In genomic region chr18:11750171-11750570, GRCh38 we compare ENCODE assay signal across 28 cellular contexts.
"Had no signal": no experiment of that assay in that cellular context is flagged by ENCODE, and none has a peak within 500 bp of the region (broad histone marks: within the 10 kb centered on the region; RNA-seq: fewer than 3 reads in every experiment).

No MANE protein-coding gene starts in this region.

- H3K27ac Mint-ChIP-seq: activated CD4-positive, alpha-beta memory T cell treated with anti-CD3 and anti-CD28 coated beads for 36 hours; activated naive CD8-positive, alpha-beta T cell; activated T-cell treated with anti-CD3 and anti-CD28 coated beads, Interleukin-2, amount 50 U/mL, for 72 hours; effector memory CD8-positive, alpha-beta T cell; stimulated activated effector memory CD8-positive, alpha-beta T cell treated with anti-CD3 and anti-CD28 coated beads, Interleukin-12 subunit alpha, Interleukin-12 subunit beta, amount 100 ng/mL, for 72 hours; stimulated activated naive CD8-positive, alpha-beta T cell treated with anti-CD3 and anti-CD28 coated beads, Interleukin-15, amount 100 ng/mL, for 72 hours; T-helper 17 cell had no signal

- H3K27ac ChIP-seq: adrenal gland, ascending aorta, breast epithelium, colonic mucosa, dorsolateral prefrontal cortex, esophagus muscularis mucosa, gastroesophageal sphincter, heart right ventricle, lower lobe of right lung, right lobe of liver, tibial artery, uterus had no signal

- H3K4me3 ChIP-seq: adrenal gland, ascending aorta, breast epithelium, colonic mucosa, dorsolateral prefrontal cortex, esophagus muscularis mucosa, gastroesophageal sphincter, heart right ventricle, lower lobe of right lung, right lobe of liver, tibial artery, uterus had no signal

- H3K9me3 Mint-ChIP-seq: activated CD4-positive, alpha-beta memory T cell treated with anti-CD3 and anti-CD28 coated beads for 36 hours; activated T-cell treated with anti-CD3 and anti-CD28 coated beads, Interleukin-2, amount 50 U/mL, for 72 hours; effector memory CD8-positive, alpha-beta T cell; naive thymus-derived CD4-positive, alpha-beta T cell; stimulated activated effector memory CD8-positive, alpha-beta T cell treated with anti-CD3 and anti-CD28 coated beads, Interleukin-12 subunit alpha, Interleukin-12 subunit beta, amount 100 ng/mL, for 72 hours; stimulated activated naive CD8-positive, alpha-beta T cell treated with anti-CD3 and anti-CD28 coated beads, Interleukin-15, amount 100 ng/mL, for 72 hours had no signal

- H3K36me3 Mint-ChIP-seq: activated CD4-positive, alpha-beta memory T cell treated with anti-CD3 and anti-CD28 coated beads for 36 hours; activated naive CD8-positive, alpha-beta T cell; stimulated activated effector memory CD8-positive, alpha-beta T cell treated with anti-CD3 and anti-CD28 coated beads, Interleukin-12 subunit alpha, Interleukin-12 subunit beta, amount 100 ng/mL, for 72 hours had no signal

- ATAC-seq: activated T-cell treated with anti-CD3 and anti-CD28 coated beads, Interleukin-2, amount 50 U/mL, for 72 hours; effector memory CD8-positive, alpha-beta T cell; gastroesophageal sphincter; heart right ventricle; left colon; naive thymus-derived CD4-positive, alpha-beta T cell; stimulated activated effector memory CD8-positive, alpha-beta T cell treated with anti-CD3 and anti-CD28 coated beads, Interleukin-12 subunit alpha, Interleukin-12 subunit beta, amount 100 ng/mL, for 72 hours; T-helper 17 cell had no signal

- H3K4me1 ChIP-seq: breast epithelium, colonic mucosa, lower lobe of right lung, right lobe of liver had no signal

- DNase-seq: activated CD4-positive, alpha-beta memory T cell treated with anti-CD3 and anti-CD28 coated beads for 36 hours; activated CD4-positive, alpha-beta T cell treated with anti-CD3 and anti-CD28 coated beads for 4 hours; activated CD4-positive, CD25-positive, alpha-beta regulatory T cell; activated effector memory CD4-positive, alpha-beta T cell treated with anti-CD3 and anti-CD28 coated beads, Interleukin-2, amount 50 U/mL, for 16 hours; activated T-cell treated with anti-CD3 and anti-CD28 coated beads, Interleukin-2, amount 50 U/mL, for 72 hours; adrenal gland; colonic mucosa; dorsolateral prefrontal cortex; effector memory CD8-positive, alpha-beta T cell; heart right ventricle; left colon; lower lobe of right lung; mesendoderm; naive thymus-derived CD4-positive, alpha-beta T cell; occipital lobe; right lobe of liver; small intestine; stimulated activated CD4-positive, alpha-beta T cell treated with anti-CD3 and anti-CD28 coated beads, Interleukin-2, amount 100 ng/mL, for 24 hours; stimulated activated naive CD8-positive, alpha-beta T cell treated with anti-CD3 and anti-CD28 coated beads, Interleukin-15, amount 100 ng/mL, for 72 hours; T-helper 17 cell; tibial artery; uterus had no signal

- H3K36me3 ChIP-seq: adrenal gland, ascending aorta, breast epithelium, colonic mucosa, esophagus muscularis mucosa, gastroesophageal sphincter, heart right ventricle, lower lobe of right lung, right lobe of liver, tibial artery, uterus had no signal

- H3K4me3 Mint-ChIP-seq: activated CD4-positive, alpha-beta memory T cell treated with anti-CD3 and anti-CD28 coated beads for 36 hours; stimulated activated effector memory CD8-positive, alpha-beta T cell treated with anti-CD3 and anti-CD28 coated beads, Interleukin-12 subunit alpha, Interleukin-12 subunit beta, amount 100 ng/mL, for 72 hours; T-helper 17 cell had no signal

- H3K9me3 ChIP-seq: adrenal gland, ascending aorta, breast epithelium, colonic mucosa, esophagus muscularis mucosa, gastroesophageal sphincter, heart right ventricle, lower lobe of right lung, right lobe of liver, tibial artery, uterus had no signal
